Comparison of ENCODE assay signal across 8 cellular contexts in genomic region chr16:4693296-4693955, GRCh38. TPM values are rescaled to one million over a fixed set of nuclear protein-coding genes. Genes with fewer than 3 reads are reported as not detected.
DNase-seq lines count a peak whose midpoint lies in the region; ATAC-seq and TF ChIP-seq lines count a peak whose summit lies in the region.

Gene NUDT16L1 (plus strand): TSS chr16:4693562. CDS start chr16:4693727, 165 bp downstream.

- peak; percentile 92 for ATAC-seq in GM21717 (IDR thresholded peaks at IDR 0.05; ENCODE audit: unreplicated experiment)

- peak within 1 kb of the TSS; percentile 78 for H3K4me2 ChIP-seq in PC-9

- CTCF ChIA-PET in PC-9 (lab: Charles Lee): no interaction called here

- in situ Hi-C loops in KBM-7 (cut with MboI; ENCODE audit: low pct_unique_long_range_greater_than_20kb, low sequenced_read_pairs): no loop called here

- DNase-seq in DMS53 (lab: John Stamatoyannopoulos, UW) (peak; percentile 97), KBM-7 (peak; percentile 96), PC-9 (peak; percentile 84 to 99), epithelial cell of proximal tubule (ENCODE audit: low read depth) (no peak), mucosa of gallbladder (ENCODE audit: low spot score) (peak; percentile 96)
- DNase-seq in activated T-cell treated with anti-CD3 and anti-CD28 coated beads, Interleukin-2, amount 50 U/mL, for 1 hour: peak; percentile 97
- DNase-seq in stimulated activated CD8-positive, alpha-beta memory T cell treated with anti-CD3 and anti-CD28 coated beads, Interleukin-4, amount 100 ng/mL, for 24 hours (ENCODE audit: low read depth): peak; percentile 96

- H3K27ac ChIP-seq in PC-9: 0 out of 2 replicates have a peak within 1 kb of the TSS, but pooled peaks have one; percentile 16

- intact Hi-C loops in PC-9 (cut with micrococcal nuclease; ENCODE audit: unreplicated experiment): no loop called here

- H3K4me1 ChIP-seq in PC-9 (replicated peaks; ENCODE audit: insufficient read depth): peaks cover 10% of the 10 kb centered on the region; the same call in 1 of the 2 replicates

- H3K9me2 ChIP-seq in PC-9 (ENCODE audit: insufficient read depth): no peaks in the 10 kb centered on the region

- peaks cover 3% of the 10 kb centered on the region; the same call in 1 of the 2 replicates for H4K20me1 ChIP-seq in PC-9 (ENCODE audit: insufficient read depth)

- H2AFZ ChIP-seq in PC-9: peak within 1 kb of the TSS; percentile 69

- peaks cover 4% of the 10 kb centered on the region; the same call in 1 of the 2 replicates for H3F3A ChIP-seq in PC-9 (ENCODE audit: insufficient read depth, low read depth)

- TF ChIP-seq CTCF in PC-9 (conservative IDR thresholded peaks at IDR 0.05) (no peak; the same call in 1 of the 2 replicates), epithelial cell of proximal tubule (conservative IDR thresholded peaks at IDR 0.05; ENCODE audit: low read depth, low read length) (no peak)

- H3K36me3 ChIP-seq in PC-9 (ENCODE audit: low read depth): no peaks in the 10 kb centered on the region

- H3K4me3 ChIP-seq in PC-9 (peak within 1 kb of the TSS; percentile 90), epithelial cell of proximal tubule (ENCODE audit: low read depth, low read length) (peak within 1 kb of the TSS; percentile 85)

- H3K9me3 ChIP-seq in PC-9 (ENCODE audit: insufficient read depth, low read depth): no peaks in the 10 kb centered on the region

- BruUV-seq in PC-9 (replicated peaks; lab: Mats Ljungman, UMichigan): no TSS peak

- peaks cover 3% of the 10 kb centered on the region; the same call in 1 of the 2 replicates for H3K79me2 ChIP-seq in PC-9 (ENCODE audit: low read depth)

- POLR2A ChIA-PET in PC-9 (lab: Charles Lee; ENCODE audit: unreplicated experiment): interaction anchor here (0.5 to 0.6 kb wide), 2 partner anchors 92 to 243 kb away, joined by 3 to 14 read pairs; no protein-coding TSS in a partner anchor

- H3K27me3 ChIP-seq in PC-9 (ENCODE audit: insufficient read depth, low read depth): no peaks in the 10 kb centered on the region

RNA-seq across cellular contexts. Expression of gene NUDT16L1, which starts in this region (rescaled TPM):
- total RNA-seq in PC-9 (2021) (25.7 and 37.5 TPM in 2 replicates), epithelial cell of proximal tubule (23.8 and 37.4 TPM in 2 replicates), mucosa of gallbladder (67.0 TPM)
